ENCODE assay signal across 18 cellular contexts in the genomic region with DNA sequence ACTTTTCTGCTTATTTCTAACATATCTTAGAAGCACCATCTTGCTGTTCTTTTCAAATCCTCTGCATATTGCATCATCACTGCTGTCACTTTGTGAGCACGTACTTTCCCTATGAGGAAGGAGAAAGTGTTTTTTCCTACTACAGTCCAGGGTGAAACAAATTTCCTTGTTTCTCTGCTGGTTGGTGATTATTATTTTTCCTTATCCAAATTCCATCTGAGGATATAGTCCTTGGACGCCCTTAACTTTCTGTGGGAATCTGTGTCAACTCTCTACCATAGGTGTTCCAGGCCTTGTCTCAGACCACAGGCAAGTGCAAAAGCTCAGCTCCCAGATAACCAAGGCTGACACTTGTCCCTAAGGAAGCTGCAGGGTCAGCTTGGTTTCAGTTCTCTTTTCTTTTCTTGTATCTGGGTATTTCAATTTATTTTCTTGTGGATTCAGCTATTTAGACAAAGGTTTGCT. TPM values are rescaled to one million over a fixed set of nuclear protein-coding genes. Genes with fewer than 3 reads are reported as not detected.
A peak's percentile ranks its signal among the peaks of the same experiment; 100 is the strongest.
DNase-seq lines count a peak whose midpoint lies in the region; ATAC-seq and TF ChIP-seq lines count a peak whose summit lies in the region.
"Had no signal": no experiment of that assay in that cellular context is flagged by ENCODE, and none has a peak within 500 bp of the region (broad histone marks: within the 10 kb centered on the region; RNA-seq: fewer than 3 reads in every experiment).

No MANE protein-coding gene starts in this region.

- TF ChIP-seq CTCF in heart left ventricle (IDR thresholded peaks at IDR 0.05), result no peak
- no peak for TF ChIP-seq CTCF in right atrium auricular region (IDR thresholded peaks at IDR 0.05)
- no peak for TF ChIP-seq CTCF in upper lobe of right lung (IDR thresholded peaks at IDR 0.05)

- no peaks in the 10 kb centered on the region for H3K9me3 Mint-ChIP-seq in dendritic cell treated with granulocyte-macrophage colony-stimulating factor and Interleukin-4, amounts not matched to agents 40 ng/mL and 50 ng/mL, for 4 days
- no peaks in the 10 kb centered on the region for H3K9me3 Mint-ChIP-seq in T-helper 2 cell treated with Interferon-gamma antibody and Interleukin-4, amounts not matched to agents 5 μg/mL and 100 μg/mL, for 36 hours
- H3K9me3 Mint-ChIP-seq: brain had no signal

- H3K27me3 ChIP-seq in heart left ventricle (no peaks in the 10 kb centered on the region), right atrium auricular region (no peaks in the 10 kb centered on the region), mesenchymal stem cell (ENCODE audit: control insufficient read depth in 1 of 2, insufficient read depth in 1 of 2, low read length in 2 of 2) (no peaks in the 10 kb centered on the region), upper lobe of right lung (no peaks in the 10 kb centered on the region)

- H3K4me1 ChIP-seq in heart left ventricle (peaks cover 0 to 62% (median 0%) of the 10 kb centered on the region in 12 donors), right atrium auricular region (peaks cover 0 to 6% of the 10 kb centered on the region in 2 donors), mesenchymal stem cell (ENCODE audit: control insufficient read depth, insufficient read depth, low read depth, low read length) (peaks cover 10% of the 10 kb centered on the region), upper lobe of right lung (peaks cover 13% of the 10 kb centered on the region)

- intact Hi-C loops in heart left ventricle (cut with DNase I), result no loop called here
- intact Hi-C loops in dendritic cell treated with granulocyte-macrophage colony-stimulating factor and Interleukin-4, amounts not matched to agents 40 ng/mL and 50 ng/mL, for 4 days (cut with micrococcal nuclease), result no loop called here
- intact Hi-C loops in upper lobe of right lung (cut with DNase I), result no loop called here

- 74 to 84% (median 84%) methylated on average over 2 of the region's 2 CpGs for WGBS in heart left ventricle, 4 donors
- WGBS in mesenchymal stem cell, result 74% methylated on average over 2 of the region's 2 CpGs

- H3K18ac ChIP-seq in mesenchymal stem cell (ENCODE audit: low read depth in 1 of 2, low read length in 2 of 2), result peak overlapping the region in 1 of 2 experiments; percentile 33

- H3K4me1 Mint-ChIP-seq in dendritic cell treated with granulocyte-macrophage colony-stimulating factor and Interleukin-4, amounts not matched to agents 40 ng/mL and 50 ng/mL, for 4 days (ENCODE audit: low read depth), result peaks cover 66% of the 10 kb centered on the region
- peaks cover 3% of the 10 kb centered on the region for H3K4me1 Mint-ChIP-seq in T-helper 2 cell treated with Interferon-gamma antibody and Interleukin-4, amounts not matched to agents 5 μg/mL and 100 μg/mL, for 36 hours (ENCODE audit: low read depth)

- no peak overlapping the region for H2BK120ac ChIP-seq in mesenchymal stem cell (ENCODE audit: low read depth, low read length)

- H2AFZ ChIP-seq in mesenchymal stem cell (ENCODE audit: low read depth, low read length), result no peak overlapping the region

- H3K23ac ChIP-seq in mesenchymal stem cell (ENCODE audit: low read length in 2 of 2), result no peak overlapping the region

- H3K27me3 Mint-ChIP-seq in dendritic cell treated with granulocyte-macrophage colony-stimulating factor and Interleukin-4, amounts not matched to agents 40 ng/mL and 50 ng/mL, for 4 days, result peaks cover 17% of the 10 kb centered on the region
- no peaks in the 10 kb centered on the region for H3K27me3 Mint-ChIP-seq in T-helper 2 cell treated with Interferon-gamma antibody and Interleukin-4, amounts not matched to agents 5 μg/mL and 100 μg/mL, for 36 hours (ENCODE audit: low read depth)
- H3K27me3 Mint-ChIP-seq: brain had no signal

- no peak overlapping the region for H4K91ac ChIP-seq in mesenchymal stem cell (ENCODE audit: low read length)

- H3K79me1 ChIP-seq in mesenchymal stem cell (replicated peaks; ENCODE audit: low read length, poor library complexity, severe bottlenecking), result no peaks in the 10 kb centered on the region

- H3K4me3 Mint-ChIP-seq in dendritic cell treated with granulocyte-macrophage colony-stimulating factor and Interleukin-4, amounts not matched to agents 40 ng/mL and 50 ng/mL, for 4 days, result peak overlapping the region; percentile 4
- H3K4me3 Mint-ChIP-seq in T-helper 2 cell treated with Interferon-gamma antibody and Interleukin-4, amounts not matched to agents 5 μg/mL and 100 μg/mL, for 36 hours, result no peak overlapping the region
- H3K4me3 Mint-ChIP-seq: brain had no signal

- H3K27ac ChIP-seq in heart left ventricle (peak overlapping the region in 3 of 12 donors; percentile 28 to 90 (median 41)), right atrium auricular region (peak overlapping the region in 1 of 2 donors; percentile 31), mesenchymal stem cell (ENCODE audit: low read length, poor library complexity, severe bottlenecking) (no peak overlapping the region), upper lobe of right lung (no peak overlapping the region)

- H3K9ac ChIP-seq in mesenchymal stem cell (ENCODE audit: low read length), result no peak overlapping the region

- H3K4me3 ChIP-seq in heart left ventricle (no peak overlapping the region), right atrium auricular region (no peak overlapping the region), mesenchymal stem cell (ENCODE audit: insufficient read depth in 1 of 2, low read depth in 1 of 2, low read length in 2 of 2) (no peak overlapping the region), upper lobe of right lung (no peak overlapping the region)
- H3K4me3 ChIP-seq: skin epidermis had no signal

- no peak overlapping the region for H3K4me2 ChIP-seq in mesenchymal stem cell (ENCODE audit: low read length, poor library complexity, severe bottlenecking)

- no peak for TF ChIP-seq POLR2A in heart left ventricle (IDR thresholded peaks at IDR 0.05)

- H2BK15ac ChIP-seq in mesenchymal stem cell (ENCODE audit: low read depth, poor library complexity, severe bottlenecking), result no peak overlapping the region

- H3K9me3 ChIP-seq in heart left ventricle, result no peaks in the 10 kb centered on the region
- H3K9me3 ChIP-seq in right atrium auricular region, result no peaks in the 10 kb centered on the region
- H3K9me3 ChIP-seq in mesenchymal stem cell (ENCODE audit: control insufficient read depth, low read length), result no peaks in the 10 kb centered on the region
- H3K9me3 ChIP-seq in upper lobe of right lung, result no peaks in the 10 kb centered on the region

- H3K14ac ChIP-seq in mesenchymal stem cell (ENCODE audit: low read length in 2 of 2), result no peak overlapping the region

- DNase-seq in heart left ventricle (no peak), right atrium auricular region (ENCODE audit: low spot score) (no peak), mesenchymal stem cell (peak; percentile 69), upper lobe of right lung (no peak), DMS53 (lab: John Stamatoyannopoulos, UW) (no peak)
- DNase-seq in T-helper 2 cell treated with Interferon-gamma antibody and Interleukin-4, amounts not matched to agents 5 μg/mL and 100 μg/mL, for 36 hours (ENCODE audit: low spot score), result no peak
- DNase-seq: activated effector memory CD4-positive, alpha-beta T cell treated with anti-CD3 and anti-CD28 coated beads, Interleukin-2, amount 50 U/mL, for 16 hours; effector memory CD4-positive, alpha-beta T cell; head of caudate nucleus; left cardiac atrium; NCI-H1417 treated with DMSO at 0.1 percent for 48 hours; NCI-H524; substantia nigra had no signal

- H3K4ac ChIP-seq in mesenchymal stem cell (ENCODE audit: low read depth in 1 of 2, low read length in 2 of 2), result no peak overlapping the region

- H4K8ac ChIP-seq in mesenchymal stem cell (ENCODE audit: low read length), result no peak overlapping the region

- H2BK12ac ChIP-seq in mesenchymal stem cell (ENCODE audit: low read length in 2 of 2), result no peak overlapping the region

- peak overlapping the region; percentile 85 for H3K27ac Mint-ChIP-seq in dendritic cell treated with granulocyte-macrophage colony-stimulating factor and Interleukin-4, amounts not matched to agents 40 ng/mL and 50 ng/mL, for 4 days
- H3K27ac Mint-ChIP-seq in T-helper 2 cell treated with Interferon-gamma antibody and Interleukin-4, amounts not matched to agents 5 μg/mL and 100 μg/mL, for 36 hours, result no peak overlapping the region

- H2AK5ac ChIP-seq in mesenchymal stem cell (ENCODE audit: low read length, severe bottlenecking), result no peak overlapping the region

- peaks cover 0 to 11% (median 0%) of the 10 kb centered on the region in 9 donors for H3K36me3 ChIP-seq in heart left ventricle
- H3K36me3 ChIP-seq in right atrium auricular region, result no peaks in the 10 kb centered on the region
- peaks cover 1 to 55% of the 10 kb centered on the region in 2 experiments for H3K36me3 ChIP-seq in mesenchymal stem cell (ENCODE audit: control insufficient read depth in 1 of 2, insufficient read depth in 2 of 2, low read depth in 1 of 2, low read length in 2 of 2)
- no peaks in the 10 kb centered on the region for H3K36me3 ChIP-seq in upper lobe of right lung

- H3K36me3 Mint-ChIP-seq in dendritic cell treated with granulocyte-macrophage colony-stimulating factor and Interleukin-4, amounts not matched to agents 40 ng/mL and 50 ng/mL, for 4 days (ENCODE audit: low read depth), result no peaks in the 10 kb centered on the region
- no peaks in the 10 kb centered on the region for H3K36me3 Mint-ChIP-seq in T-helper 2 cell treated with Interferon-gamma antibody and Interleukin-4, amounts not matched to agents 5 μg/mL and 100 μg/mL, for 36 hours (ENCODE audit: low read depth)
- H3K36me3 Mint-ChIP-seq: brain had no signal

- H2BK5ac ChIP-seq in mesenchymal stem cell (ENCODE audit: low read depth, low read length, poor library complexity, severe bottlenecking), result no peak overlapping the region

- ATAC-seq in heart left ventricle (peak in 3 of 4 donors; percentile 20 to 43 (median 30)), upper lobe of right lung (peak; percentile 34), HG03025 (IDR thresholded peaks at IDR 0.05; ENCODE audit: low FRiP score, unreplicated experiment) (no peak)

RNA-seq across cellular contexts. Expression of a gene that starts 29.4 kb away (rescaled TPM):
- 100 to 1,000 TPM in 1 of 9 donors, 10 to 100 TPM in 7, 1 to 10 TPM in 1; 8.1 to 163 (median 36.6) TPM for total RNA-seq in heart left ventricle
- polyA plus RNA-seq in heart left ventricle, result 10 to 100 TPM in 1 of 2 donors, 1 to 10 TPM in 1; 8.5 to 15.5 TPM
- 10 to 100 TPM; 15.9 to 45.0 TPM for total RNA-seq in right atrium auricular region
- 0.35 TPM for polyA plus RNA-seq in mesenchymal stem cell (2013, experiment 1 of 2)
- polyA plus RNA-seq in mesenchymal stem cell (2013, experiment 2 of 2), result 0.32 TPM
- total RNA-seq in upper lobe of right lung, result 108 TPM
- polyA plus RNA-seq: neural cell had no signal

RNA-seq across cellular contexts. Expression of a gene that starts 56.9 kb away (rescaled TPM):
- 10 to 100 TPM; 18.8 to 42.8 (median 36.5) TPM for total RNA-seq in heart left ventricle
- polyA plus RNA-seq in heart left ventricle, result 10 to 100 TPM in 1 of 2 donors, 1 to 10 TPM in 1; 7.8 to 11.6 TPM
- total RNA-seq in right atrium auricular region, result 10 to 100 TPM; 22.9 to 29.8 TPM
- polyA plus RNA-seq in mesenchymal stem cell (2013, experiment 1 of 2), result 22.6 TPM
- polyA plus RNA-seq in mesenchymal stem cell (2013, experiment 2 of 2), result 23.1 TPM
- 50.0 TPM for total RNA-seq in upper lobe of right lung
